ENCODE assay signal across 1 cellular context in the genomic region with DNA sequence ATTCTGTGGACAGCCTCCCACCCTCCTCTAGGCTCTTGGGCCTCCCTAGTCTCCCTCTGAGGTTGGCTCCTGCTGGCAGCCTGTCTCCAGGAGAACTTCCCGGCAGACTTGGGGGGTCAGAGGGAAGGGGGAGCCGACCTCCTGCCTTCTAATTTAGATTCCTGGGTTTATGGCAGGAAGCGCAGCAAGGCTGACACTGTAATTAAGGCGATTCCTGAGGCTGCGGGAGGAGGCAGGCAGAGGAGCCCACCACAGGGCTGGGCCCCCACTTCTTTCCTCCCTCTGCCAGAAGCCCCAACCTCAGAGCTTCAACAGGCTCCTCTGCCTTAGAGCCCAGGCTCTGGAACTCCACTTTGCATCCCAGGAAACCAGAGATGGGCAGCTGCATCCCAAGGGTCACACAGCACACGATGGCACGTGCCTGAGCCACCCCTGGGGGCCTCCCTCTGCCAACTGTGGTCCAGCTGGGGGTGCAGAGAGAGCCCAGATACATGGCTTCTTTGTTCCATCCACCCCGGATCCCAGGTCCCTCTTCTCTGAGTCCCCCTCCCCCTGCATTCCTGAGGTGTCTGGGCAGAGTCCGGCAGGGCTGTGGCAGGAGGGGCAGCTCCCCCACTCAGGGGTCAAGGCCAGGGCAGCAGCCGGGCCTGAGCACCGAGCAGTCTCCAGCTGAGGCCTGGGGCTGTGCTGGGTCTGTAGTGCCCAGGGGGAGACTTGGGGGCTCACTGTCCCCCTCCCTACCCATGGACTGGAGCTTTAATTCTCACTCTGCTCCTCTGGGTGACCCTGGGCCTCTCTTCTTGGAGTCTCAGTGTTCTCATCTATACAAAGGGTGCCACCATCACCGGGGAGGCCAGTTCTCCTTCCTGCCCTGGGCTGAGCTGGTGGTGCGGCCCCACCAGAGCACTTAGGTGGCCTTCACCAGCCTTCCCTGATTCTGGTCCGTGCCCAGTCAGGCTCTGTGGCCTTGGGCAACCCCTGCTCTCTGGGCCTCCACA.
TF ChIP-seq lines count a peak whose summit lies in the region.

No MANE protein-coding gene starts in this region.

TF ChIP-seq in HepG2, 621 proteins besides CTCF, POLR2A, EP300 and RAD21 (continued from another document and continues in another):
- TF ChIP-seq KLF16 (CRISPR knock-in tag; IDR thresholded peaks at IDR 0.05) (0 out of 4 replicates have a peak, but pooled peaks of 1 of the 2 experiments have one; percentile 39), U2AF1 (optimal IDR thresholded peaks at IDR 0.05; ENCODE audit: low read depth, low read length) (no peak), HOXA3 (CRISPR knock-in tag; IDR thresholded peaks at IDR 0.05) (peak; percentile 75), MYC (CRISPR knock-in tag; IDR thresholded peaks at IDR 0.05; ENCODE audit: borderline replicate concordance) (peak; percentile 67; the same call in 1 of the 2 replicates), HNRNPL (IDR thresholded peaks at IDR 0.05; ENCODE audit: low read depth, low read length) (peak; percentile 98), MLXIP (CRISPR knock-in tag; IDR thresholded peaks at IDR 0.05; ENCODE audit: borderline replicate concordance) (no peak), ZNF235 (CRISPR knock-in tag; IDR thresholded peaks at IDR 0.05; ENCODE audit: borderline replicate concordance) (no peak), ZSCAN25 (CRISPR knock-in tag; IDR thresholded peaks at IDR 0.05) (peak; percentile 100), ESRRA (CRISPR knock-in tag; IDR thresholded peaks at IDR 0.05; ENCODE audit: low read depth) (0 out of 2 replicates have a peak, but pooled peaks have one; percentile 68), ZBED4 (CRISPR knock-in tag; IDR thresholded peaks at IDR 0.05; ENCODE audit: borderline replicate concordance) (peak; percentile 45; the same call in 1 of the 2 replicates), SKI (IDR thresholded peaks at IDR 0.05; ENCODE audit: partially characterized antibody) (peak; percentile 97), NR2C2 (CRISPR knock-in tag; IDR thresholded peaks at IDR 0.05; ENCODE audit: borderline replicate concordance) (peak; percentile 90), ZKSCAN8 (CRISPR knock-in tag; IDR thresholded peaks at IDR 0.05; ENCODE audit: borderline replicate concordance) (no peak), PAX8 (CRISPR knock-in tag; IDR thresholded peaks at IDR 0.05; ENCODE audit: borderline replicate concordance) (no peak), ZSCAN22 (CRISPR knock-in tag; IDR thresholded peaks at IDR 0.05) (no peak), SRF (IDR thresholded peaks at IDR 0.05; ENCODE audit: low read depth, low read length) (no peak), CHD2 (IDR thresholded peaks at IDR 0.05; ENCODE audit: low read depth, low read length) (no peak), ZBTB33 (CRISPR knock-in tag; IDR thresholded peaks at IDR 0.05) (peak; percentile 67), ZFP62 (CRISPR knock-in tag; IDR thresholded peaks at IDR 0.05) (no peak), ZNF766 (CRISPR knock-in tag; IDR thresholded peaks at IDR 0.05; ENCODE audit: borderline replicate concordance) (no peak), CREM (IDR thresholded peaks at IDR 0.05) (peak; percentile 55; the same call in 1 of the 2 replicates), CREM (CRISPR knock-in tag; IDR thresholded peaks at IDR 0.05) (no peak), ZNF574 (CRISPR knock-in tag; IDR thresholded peaks at IDR 0.05) (peak; percentile 46; the same call in 1 of the 2 replicates), ZNF281 (CRISPR knock-in tag; IDR thresholded peaks at IDR 0.05; ENCODE audit: borderline replicate concordance) (peak; percentile 98), ZNF383 (CRISPR knock-in tag; IDR thresholded peaks at IDR 0.05; ENCODE audit: borderline replicate concordance) (no peak), KAT2B (IDR thresholded peaks at IDR 0.05; ENCODE audit: borderline replicate concordance, low read depth, low read length) (no peak), PBX3 (CRISPR knock-in tag; IDR thresholded peaks at IDR 0.05; ENCODE audit: borderline replicate concordance) (no peak), ZSCAN9 (CRISPR knock-in tag; IDR thresholded peaks at IDR 0.05; ENCODE audit: borderline replicate concordance) (no peak), ZNF451 (CRISPR knock-in tag; IDR thresholded peaks at IDR 0.05) (0 out of 2 replicates have a peak, but pooled peaks have one; percentile 60), LCORL (IDR thresholded peaks at IDR 0.05) (no peak), LCORL (CRISPR knock-in tag; IDR thresholded peaks at IDR 0.05) (peak; percentile 92), MXI1 (IDR thresholded peaks at IDR 0.05; ENCODE audit: borderline replicate concordance, low read depth, low read length) (no peak)
- TF ChIP-seq, protein P1, sequence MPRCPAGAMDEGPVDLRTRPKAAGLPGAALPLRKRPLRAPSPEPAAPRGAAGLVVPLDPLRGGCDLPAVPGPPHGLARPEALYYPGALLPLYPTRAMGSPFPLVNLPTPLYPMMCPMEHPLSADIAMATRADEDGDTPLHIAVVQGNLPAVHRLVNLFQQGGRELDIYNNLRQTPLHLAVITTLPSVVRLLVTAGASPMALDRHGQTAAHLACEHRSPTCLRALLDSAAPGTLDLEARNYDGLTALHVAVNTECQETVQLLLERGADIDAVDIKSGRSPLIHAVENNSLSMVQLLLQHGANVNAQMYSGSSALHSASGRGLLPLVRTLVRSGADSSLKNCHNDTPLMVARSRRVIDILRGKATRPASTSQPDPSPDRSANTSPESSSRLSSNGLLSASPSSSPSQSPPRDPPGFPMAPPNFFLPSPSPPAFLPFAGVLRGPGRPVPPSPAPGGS (CRISPR knock-in tag; IDR thresholded peaks at IDR 0.05), result 0 out of 2 replicates have a peak, but pooled peaks have one; percentile 46
- TF ChIP-seq, protein P2, sequence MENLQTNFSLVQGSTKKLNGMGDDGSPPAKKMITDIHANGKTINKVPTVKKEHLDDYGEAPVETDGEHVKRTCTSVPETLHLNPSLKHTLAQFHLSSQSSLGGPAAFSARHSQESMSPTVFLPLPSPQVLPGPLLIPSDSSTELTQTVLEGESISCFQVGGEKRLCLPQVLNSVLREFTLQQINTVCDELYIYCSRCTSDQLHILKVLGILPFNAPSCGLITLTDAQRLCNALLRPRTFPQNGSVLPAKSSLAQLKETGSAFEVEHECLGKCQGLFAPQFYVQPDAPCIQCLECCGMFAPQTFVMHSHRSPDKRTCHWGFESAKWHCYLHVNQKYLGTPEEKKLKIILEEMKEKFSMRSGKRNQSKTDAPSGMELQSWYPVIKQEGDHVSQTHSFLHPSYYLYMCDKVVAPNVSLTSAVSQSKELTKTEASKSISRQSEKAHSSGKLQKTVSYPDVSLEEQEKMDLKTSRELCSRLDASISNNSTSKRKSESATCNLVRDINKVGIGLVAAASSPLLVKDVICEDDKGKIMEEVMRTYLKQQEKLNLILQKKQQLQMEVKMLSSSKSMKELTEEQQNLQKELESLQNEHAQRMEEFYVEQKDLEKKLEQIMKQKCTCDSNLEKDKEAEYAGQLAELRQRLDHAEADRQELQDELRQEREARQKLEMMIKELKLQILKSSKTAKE (CRISPR knock-in tag; IDR thresholded peaks at IDR 0.05; ENCODE audit: borderline replicate concordance), result peak; percentile 99
